ENCODE assay signal across 30 cellular contexts in the genomic region with DNA sequence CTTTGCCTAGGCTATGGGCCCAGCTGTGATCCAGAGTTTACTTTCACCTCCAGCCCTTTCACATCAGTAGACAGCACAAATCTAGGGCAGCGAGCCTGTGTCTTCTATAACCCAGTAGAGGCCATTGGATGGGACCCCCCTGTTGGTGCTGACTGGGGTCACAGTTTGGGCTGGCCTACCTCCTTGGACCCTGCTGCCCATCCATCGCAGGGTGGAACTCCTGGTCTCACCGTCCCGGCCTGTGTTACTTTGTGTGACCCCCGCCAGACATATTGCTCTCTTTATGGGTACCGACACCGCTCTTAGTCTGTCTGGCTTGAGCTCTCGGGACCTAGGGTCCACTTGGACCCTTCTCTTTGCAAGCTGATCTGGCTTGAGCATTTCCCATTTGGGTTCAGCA.
"Had no signal": no experiment of that assay in that cellular context is flagged by ENCODE, and none has a peak within 500 bp of the region (broad histone marks: within the 10 kb centered on the region; RNA-seq: fewer than 3 reads in every experiment).

No MANE protein-coding gene starts in this region.

- H3K27me3 ChIP-seq: neural progenitor cell, ovary, right atrium auricular region, right lobe of liver, sigmoid colon, suprapubic skin, testis, tibial artery, transverse colon, upper lobe of right lung, uterus had no signal

- H2AFZ ChIP-seq: neural progenitor cell, parathyroid adenoma had no signal

- DNase-seq: naive thymus-derived CD4-positive, alpha-beta T cell; natural killer cell; occipital lobe; ovary; retina; right lobe of liver; sigmoid colon; small intestine; stimulated activated CD4-positive, alpha-beta T cell treated with anti-CD3 and anti-CD28 coated beads, Interleukin-12 subunit alpha, Interleukin-12 subunit beta, amount 100 ng/mL, for 4 hours; stimulated activated CD4-positive, alpha-beta T cell treated with anti-CD3 and anti-CD28 coated beads, Interleukin-1b, Interleukin-23, amount 100 ng/mL, for 48 hours; stimulated activated CD4-positive, alpha-beta T cell treated with anti-CD3 and anti-CD28 coated beads, Interleukin-4, amount 100 ng/mL, for 1 hour; stimulated activated CD4-positive, alpha-beta T cell treated with anti-CD3 and anti-CD28 coated beads, Interleukin-4, amount 100 ng/mL, for 4 hours; stimulated activated CD8-positive, alpha-beta memory T cell treated with anti-CD3 and anti-CD28 coated beads, Interleukin-4, amount 100 ng/mL, for 48 hours; stimulated activated naive CD4-positive, alpha-beta T cell; stimulated activated naive CD8-positive, alpha-beta T cell treated with anti-CD3 and anti-CD28 coated beads, Interleukin-15, amount 100 ng/mL, for 72 hours; stimulated activated naive CD8-positive, alpha-beta T cell treated with anti-CD3 and anti-CD28 coated beads, Interleukin-15, Interleukin-2, amounts not matched to agents 100 U/mL and 50 U/mL, for 24 hours; substantia nigra; testis; tibial artery; transverse colon; upper lobe of right lung; uterus had no signal

- H3K4me3 Mint-ChIP-seq: naive thymus-derived CD4-positive, alpha-beta T cell; natural killer cell; nephron; neural progenitor cell; stimulated activated memory B cell treated with anti-CD40 and anti-IgM and Interleukin-4, amounts not matched to agents 10 μg/mL and 1 μg/mL and 100 μg/mL, for 72 hours; stimulated activated naive CD8-positive, alpha-beta T cell treated with anti-CD3 and anti-CD28 coated beads, Interleukin-15, amount 100 ng/mL, for 72 hours; type B pancreatic cell had no signal

- H3K9me3 ChIP-seq: ovary, prostate gland, right atrium auricular region, right lobe of liver, sigmoid colon, suprapubic skin, testis, tibial artery, transverse colon, upper lobe of right lung, uterus had no signal

- H3K9me3 Mint-ChIP-seq: naive thymus-derived CD4-positive, alpha-beta T cell; natural killer cell; nephron; neural progenitor cell; stimulated activated memory B cell treated with anti-CD40 and anti-IgM and Interleukin-4, amounts not matched to agents 10 μg/mL and 1 μg/mL and 100 μg/mL, for 72 hours; stimulated activated naive CD8-positive, alpha-beta T cell treated with anti-CD3 and anti-CD28 coated beads, Interleukin-15, amount 100 ng/mL, for 72 hours; type B pancreatic cell had no signal

- H3K4me2 ChIP-seq: neural progenitor cell had no signal

- H3K4me1 Mint-ChIP-seq: nephron, neural progenitor cell had no signal

- H3K27ac ChIP-seq: neural progenitor cell, ovary, parathyroid adenoma, prostate gland, right atrium auricular region, right lobe of liver, sigmoid colon, suprapubic skin, testis, tibial artery, transverse colon, upper lobe of right lung, uterus had no signal

- H3K9ac ChIP-seq: neural progenitor cell, parathyroid adenoma had no signal

- H3K4me3 ChIP-seq: neural progenitor cell, ovary, prostate gland, right atrium auricular region, right lobe of liver, sigmoid colon, suprapubic skin, testis, tibial artery, transverse colon, upper lobe of right lung, uterus had no signal

- H3K36me3 Mint-ChIP-seq: naive thymus-derived CD4-positive, alpha-beta T cell; natural killer cell; neural progenitor cell; stimulated activated memory B cell treated with anti-CD40 and anti-IgM and Interleukin-4, amounts not matched to agents 10 μg/mL and 1 μg/mL and 100 μg/mL, for 72 hours had no signal

- FAIRE-seq: small intestine had no signal

- H3K27me3 Mint-ChIP-seq: stimulated activated memory B cell treated with anti-CD40 and anti-IgM and Interleukin-4, amounts not matched to agents 10 μg/mL and 1 μg/mL and 100 μg/mL, for 72 hours; stimulated activated naive CD8-positive, alpha-beta T cell treated with anti-CD3 and anti-CD28 coated beads, Interleukin-15, amount 100 ng/mL, for 72 hours; type B pancreatic cell had no signal

- H3K4me1 ChIP-seq: neural progenitor cell, parathyroid adenoma, prostate gland, right lobe of liver, suprapubic skin, testis, transverse colon, upper lobe of right lung, uterus had no signal

- H3K27ac Mint-ChIP-seq: naive thymus-derived CD4-positive, alpha-beta T cell; natural killer cell; nephron; stimulated activated memory B cell treated with anti-CD40 and anti-IgM and Interleukin-4, amounts not matched to agents 10 μg/mL and 1 μg/mL and 100 μg/mL, for 72 hours; type B pancreatic cell had no signal

- H3K36me3 ChIP-seq: neural progenitor cell, ovary, prostate gland, right lobe of liver, suprapubic skin, transverse colon, upper lobe of right lung, uterus had no signal
